ENCODE assay signal across 1 cellular context in the genomic region with DNA sequence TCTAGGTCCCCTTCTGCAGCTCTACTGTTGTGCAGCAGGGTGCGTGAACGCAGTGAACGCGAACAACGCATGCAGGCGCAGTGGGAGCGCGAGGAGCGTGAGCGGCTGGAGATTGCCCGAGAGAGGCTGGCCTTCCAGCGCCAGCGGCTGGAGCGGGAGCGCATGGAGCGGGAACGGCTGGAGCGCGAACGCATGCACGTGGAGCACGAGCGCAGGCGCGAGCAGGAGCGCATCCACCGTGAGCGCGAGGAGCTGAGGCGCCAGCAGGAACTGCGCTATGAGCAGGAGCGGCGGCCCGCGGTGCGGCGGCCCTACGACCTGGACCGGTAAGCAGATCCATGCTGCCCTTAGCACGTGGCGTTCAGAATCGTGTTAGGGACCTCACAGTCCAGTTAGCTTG.
A peak's percentile ranks its signal among the peaks of the same experiment; 100 is the strongest.
TF ChIP-seq lines count a peak whose summit lies in the region.

No MANE protein-coding gene starts in this region.

TF ChIP-seq in HepG2, 621 proteins besides CTCF, POLR2A, EP300 and RAD21:
- TF ChIP-seq ZNF570 (CRISPR knock-in tag; IDR thresholded peaks at IDR 0.05; ENCODE audit: borderline replicate concordance): no peak
- TF ChIP-seq SOX13 (IDR thresholded peaks at IDR 0.05): no peak
- TF ChIP-seq SOX13 (CRISPR knock-in tag; conservative IDR thresholded peaks at IDR 0.05 in 1 of 2, IDR thresholded peaks at IDR 0.05 in 1 of 2): no peak
- TF ChIP-seq ZNF850 (CRISPR knock-in tag; conservative IDR thresholded peaks at IDR 0.05): no peak
- TF ChIP-seq AGO2 (optimal IDR thresholded peaks at IDR 0.05; ENCODE audit: low read depth, low read length): peak; percentile 94
- peak; percentile 30; the same call in 1 of the 2 replicates for TF ChIP-seq HOXA3 (CRISPR knock-in tag; IDR thresholded peaks at IDR 0.05)
- TF ChIP-seq NR3C1 (CRISPR knock-in tag; IDR thresholded peaks at IDR 0.05): no peak
- TF ChIP-seq MYNN (CRISPR knock-in tag; IDR thresholded peaks at IDR 0.05; ENCODE audit: low read depth): no peak
- TF ChIP-seq, protein P1, sequence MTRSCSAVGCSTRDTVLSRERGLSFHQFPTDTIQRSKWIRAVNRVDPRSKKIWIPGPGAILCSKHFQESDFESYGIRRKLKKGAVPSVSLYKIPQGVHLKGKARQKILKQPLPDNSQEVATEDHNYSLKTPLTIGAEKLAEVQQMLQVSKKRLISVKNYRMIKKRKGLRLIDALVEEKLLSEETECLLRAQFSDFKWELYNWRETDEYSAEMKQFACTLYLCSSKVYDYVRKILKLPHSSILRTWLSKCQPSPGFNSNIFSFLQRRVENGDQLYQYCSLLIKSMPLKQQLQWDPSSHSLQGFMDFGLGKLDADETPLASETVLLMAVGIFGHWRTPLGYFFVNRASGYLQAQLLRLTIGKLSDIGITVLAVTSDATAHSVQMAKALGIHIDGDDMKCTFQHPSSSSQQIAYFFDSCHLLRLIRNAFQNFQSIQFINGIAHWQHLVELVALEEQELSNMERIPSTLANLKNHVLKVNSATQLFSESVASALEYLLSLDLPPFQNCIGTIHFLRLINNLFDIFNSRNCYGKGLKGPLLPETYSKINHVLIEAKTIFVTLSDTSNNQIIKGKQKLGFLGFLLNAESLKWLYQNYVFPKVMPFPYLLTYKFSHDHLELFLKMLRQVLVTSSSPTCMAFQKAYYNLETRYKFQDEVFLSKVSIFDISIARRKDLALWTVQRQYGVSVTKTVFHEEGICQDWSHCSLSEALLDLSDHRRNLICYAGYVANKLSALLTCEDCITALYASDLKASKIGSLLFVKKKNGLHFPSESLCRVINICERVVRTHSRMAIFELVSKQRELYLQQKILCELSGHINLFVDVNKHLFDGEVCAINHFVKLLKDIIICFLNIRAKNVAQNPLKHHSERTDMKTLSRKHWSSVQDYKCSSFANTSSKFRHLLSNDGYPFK (CRISPR knock-in tag; IDR thresholded peaks at IDR 0.05; ENCODE audit: borderline replicate concordance): no peak
- TF ChIP-seq FOXK2 (IDR thresholded peaks at IDR 0.05): no peak
- no peak for TF ChIP-seq FOXP1 (IDR thresholded peaks at IDR 0.05)
- TF ChIP-seq FOXP1 (CRISPR knock-in tag; IDR thresholded peaks at IDR 0.05): no peak
- TF ChIP-seq ZNF256 (CRISPR knock-in tag; conservative IDR thresholded peaks at IDR 0.05): no peak
- TF ChIP-seq ETV5 (CRISPR knock-in tag; IDR thresholded peaks at IDR 0.05; ENCODE audit: borderline replicate concordance): no peak
- TF ChIP-seq POLR2G (IDR thresholded peaks at IDR 0.05; ENCODE audit: low read depth, low read length): peak; percentile 18; the same call in 1 of the 2 replicates
- no peak for TF ChIP-seq MBNL3 (CRISPR knock-in tag; conservative IDR thresholded peaks at IDR 0.05)
- TF ChIP-seq, protein P2, sequence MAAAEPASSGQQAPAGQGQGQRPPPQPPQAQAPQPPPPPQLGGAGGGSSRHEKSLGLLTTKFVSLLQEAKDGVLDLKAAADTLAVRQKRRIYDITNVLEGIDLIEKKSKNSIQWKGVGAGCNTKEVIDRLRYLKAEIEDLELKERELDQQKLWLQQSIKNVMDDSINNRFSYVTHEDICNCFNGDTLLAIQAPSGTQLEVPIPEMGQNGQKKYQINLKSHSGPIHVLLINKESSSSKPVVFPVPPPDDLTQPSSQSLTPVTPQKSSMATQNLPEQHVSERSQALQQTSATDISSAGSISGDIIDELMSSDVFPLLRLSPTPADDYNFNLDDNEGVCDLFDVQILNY (CRISPR knock-in tag; conservative IDR thresholded peaks at IDR 0.05): no peak
- TF ChIP-seq NONO (IDR thresholded peaks at IDR 0.05): no peak
- TF ChIP-seq NONO (CRISPR knock-in tag; conservative IDR thresholded peaks at IDR 0.05): no peak
- no peak for TF ChIP-seq ZBTB21 (CRISPR knock-in tag; IDR thresholded peaks at IDR 0.05)
- TF ChIP-seq, protein P3, sequence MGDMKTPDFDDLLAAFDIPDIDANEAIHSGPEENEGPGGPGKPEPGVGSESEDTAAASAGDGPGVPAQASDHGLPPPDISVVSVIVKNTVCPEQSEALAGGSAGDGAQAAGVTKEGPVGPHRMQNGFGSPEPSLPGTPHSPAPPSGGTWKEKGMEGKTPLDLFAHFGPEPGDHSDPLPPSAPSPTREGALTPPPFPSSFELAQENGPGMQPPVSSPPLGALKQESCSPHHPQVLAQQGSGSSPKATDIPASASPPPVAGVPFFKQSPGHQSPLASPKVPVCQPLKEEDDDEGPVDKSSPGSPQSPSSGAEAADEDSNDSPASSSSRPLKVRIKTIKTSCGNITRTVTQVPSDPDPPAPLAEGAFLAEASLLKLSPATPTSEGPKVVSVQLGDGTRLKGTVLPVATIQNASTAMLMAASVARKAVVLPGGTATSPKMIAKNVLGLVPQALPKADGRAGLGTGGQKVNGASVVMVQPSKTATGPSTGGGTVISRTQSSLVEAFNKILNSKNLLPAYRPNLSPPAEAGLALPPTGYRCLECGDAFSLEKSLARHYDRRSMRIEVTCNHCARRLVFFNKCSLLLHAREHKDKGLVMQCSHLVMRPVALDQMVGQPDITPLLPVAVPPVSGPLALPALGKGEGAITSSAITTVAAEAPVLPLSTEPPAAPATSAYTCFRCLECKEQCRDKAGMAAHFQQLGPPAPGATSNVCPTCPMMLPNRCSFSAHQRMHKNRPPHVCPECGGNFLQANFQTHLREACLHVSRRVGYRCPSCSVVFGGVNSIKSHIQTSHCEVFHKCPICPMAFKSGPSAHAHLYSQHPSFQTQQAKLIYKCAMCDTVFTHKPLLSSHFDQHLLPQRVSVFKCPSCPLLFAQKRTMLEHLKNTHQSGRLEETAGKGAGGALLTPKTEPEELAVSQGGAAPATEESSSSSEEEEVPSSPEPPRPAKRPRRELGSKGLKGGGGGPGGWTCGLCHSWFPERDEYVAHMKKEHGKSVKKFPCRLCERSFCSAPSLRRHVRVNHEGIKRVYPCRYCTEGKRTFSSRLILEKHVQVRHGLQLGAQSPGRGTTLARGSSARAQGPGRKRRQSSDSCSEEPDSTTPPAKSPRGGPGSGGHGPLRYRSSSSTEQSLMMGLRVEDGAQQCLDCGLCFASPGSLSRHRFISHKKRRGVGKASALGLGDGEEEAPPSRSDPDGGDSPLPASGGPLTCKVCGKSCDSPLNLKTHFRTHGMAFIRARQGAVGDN (CRISPR knock-in tag; IDR thresholded peaks at IDR 0.05): peak; percentile 7; the same call in 1 of the 2 replicates
- TF ChIP-seq, protein P4, sequence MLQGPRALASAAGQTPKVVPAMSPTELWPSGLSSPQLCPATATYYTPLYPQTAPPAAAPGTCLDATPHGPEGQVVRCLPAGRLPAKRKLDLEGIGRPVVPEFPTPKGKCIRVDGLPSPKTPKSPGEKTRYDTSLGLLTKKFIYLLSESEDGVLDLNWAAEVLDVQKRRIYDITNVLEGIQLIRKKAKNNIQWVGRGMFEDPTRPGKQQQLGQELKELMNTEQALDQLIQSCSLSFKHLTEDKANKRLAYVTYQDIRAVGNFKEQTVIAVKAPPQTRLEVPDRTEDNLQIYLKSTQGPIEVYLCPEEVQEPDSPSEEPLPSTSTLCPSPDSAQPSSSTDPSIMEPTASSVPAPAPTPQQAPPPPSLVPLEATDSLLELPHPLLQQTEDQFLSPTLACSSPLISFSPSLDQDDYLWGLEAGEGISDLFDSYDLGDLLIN (CRISPR knock-in tag; IDR thresholded peaks at IDR 0.05; ENCODE audit: borderline replicate concordance): no peak
- TF ChIP-seq NFYC (CRISPR knock-in tag; IDR thresholded peaks at IDR 0.05): no peak
- no peak for TF ChIP-seq TARDBP (CRISPR knock-in tag; IDR thresholded peaks at IDR 0.05)
